Comparison of ENCODE assay signal across 8 cellular contexts in genomic region chr3:47850062-47850802, GRCh38. TPM values are rescaled to one million over a fixed set of nuclear protein-coding genes. Genes with fewer than 3 reads are reported as not detected.
DNase-seq lines count a peak whose midpoint lies in the region; ATAC-seq and TF ChIP-seq lines count a peak whose summit lies in the region.

No MANE protein-coding gene starts in this region.

- H3F3A ChIP-seq in SK-N-SH (replicated peaks; ENCODE audit: insufficient read depth), result peaks cover 28% of the 10 kb centered on the region

- TF ChIP-seq RAD21 in SK-N-SH (IDR thresholded peaks at IDR 0.05; ENCODE audit: low read length), result peak; percentile 30

- 88% methylated on average over 13 of the region's 13 CpGs for WGBS in SK-N-SH (ENCODE audit: low lambda C conversion rate)
- 71 to 80% methylated on average over 13 of the region's 13 CpGs for WGBS in testis, 2 donors

- POLR2A ChIA-PET in activated CD4-positive, alpha-beta T cell treated with anti-CD3 and anti-CD28 coated beads, Interleukin-2, amount 10 ng/mL, durations not matched to agents 7 days and 5 days (lab: Charles Lee), result no interaction called here
- POLR2A ChIA-PET in SK-N-SH (lab: Yijun Ruan, JAX), result interaction anchor here (0.5 kb wide), 1 partner anchor 1136 kb away, joined by 4 read pairs; no protein-coding TSS in a partner anchor

- H3K27ac Mint-ChIP-seq in activated CD4-positive, alpha-beta T cell treated with anti-CD3 and anti-CD28 coated beads, Interleukin-2, amount 10 ng/mL, durations not matched to agents 7 days and 5 days, result peak overlapping the region; percentile 80

- H3K36me3 ChIP-seq in SK-N-SH (replicated peaks in 1 of 2; ENCODE audit: control insufficient read depth in 1 of 2, insufficient read depth in 2 of 2, low read length in 1 of 2) (peaks cover 18 to 84% of the 10 kb centered on the region in 2 experiments), testis (ENCODE audit: low read depth, missing control alignments) (no peaks in the 10 kb centered on the region)

- H3K4me3 ChIP-seq in SK-N-SH (ENCODE audit: low read depth in 2 of 2, low read length in 1 of 2) (no peak overlapping the region), testis (no peak overlapping the region)

- ATAC-seq in foreskin keratinocyte (peak; percentile 46), GM19035 (IDR thresholded peaks at IDR 0.05; ENCODE audit: unreplicated experiment) (no peak), GM21423 (IDR thresholded peaks at IDR 0.05; ENCODE audit: unreplicated experiment) (no peak)

- no peaks in the 10 kb centered on the region for H3K9me3 Mint-ChIP-seq in activated CD4-positive, alpha-beta T cell treated with anti-CD3 and anti-CD28 coated beads, Interleukin-2, amount 10 ng/mL, durations not matched to agents 7 days and 5 days

- TF ChIP-seq EP300 in SK-N-SH (IDR thresholded peaks at IDR 0.05; ENCODE audit: borderline replicate concordance in 1 of 2, low read depth in 1 of 2, low read length in 1 of 2), result no peak

- no peak for TF ChIP-seq POLR2A in testis (IDR thresholded peaks at IDR 0.05)

- H4K20me1 ChIP-seq in SK-N-SH (ENCODE audit: insufficient read depth), result peaks cover 29% of the 10 kb centered on the region; the same call in 1 of the 2 replicates

- no peaks in the 10 kb centered on the region for H3K27me3 Mint-ChIP-seq in activated CD4-positive, alpha-beta T cell treated with anti-CD3 and anti-CD28 coated beads, Interleukin-2, amount 10 ng/mL, durations not matched to agents 7 days and 5 days

- no peaks in the 10 kb centered on the region for H3K27me3 ChIP-seq in SK-N-SH (ENCODE audit: insufficient read depth)
- no peaks in the 10 kb centered on the region for H3K27me3 ChIP-seq in foreskin keratinocyte
- no peaks in the 10 kb centered on the region for H3K27me3 ChIP-seq in testis

- H3K36me3 Mint-ChIP-seq in activated CD4-positive, alpha-beta T cell treated with anti-CD3 and anti-CD28 coated beads, Interleukin-2, amount 10 ng/mL, durations not matched to agents 7 days and 5 days (ENCODE audit: low read depth), result peaks cover 26% of the 10 kb centered on the region

- H3K4me3 Mint-ChIP-seq in activated CD4-positive, alpha-beta T cell treated with anti-CD3 and anti-CD28 coated beads, Interleukin-2, amount 10 ng/mL, durations not matched to agents 7 days and 5 days, result no peak overlapping the region

- H3K9me3 ChIP-seq in SK-N-SH, result no peaks in the 10 kb centered on the region
- no peaks in the 10 kb centered on the region for H3K9me3 ChIP-seq in testis

- no peak for DNase-seq in activated CD4-positive, alpha-beta T cell treated with anti-CD3 and anti-CD28 coated beads, Interleukin-2, amount 10 ng/mL, durations not matched to agents 7 days and 5 days
- DNase-seq in activated CD4-positive, alpha-beta T cell treated with anti-CD3 and anti-CD28 coated beads for 1 hour, result no peak
- DNase-seq in SK-N-SH, result peak; percentile 61
- DNase-seq in foreskin keratinocyte, result no peak
- no peak for DNase-seq in testis
- no peak for DNase-seq in hippocampal formation (lab: John Stamatoyannopoulos, UW)

- H3K9ac ChIP-seq in SK-N-SH, result no peak overlapping the region

- intact Hi-C loops in testis (cut with DNase I; ENCODE audit: low total_unique reads), result loop anchor here (10.0 kb wide), 1 partner anchor 305 kb away; no protein-coding TSS in a partner anchor

- H3K4me2 ChIP-seq in SK-N-SH, result no peak overlapping the region

- no peaks in the 10 kb centered on the region for H3K4me1 Mint-ChIP-seq in activated CD4-positive, alpha-beta T cell treated with anti-CD3 and anti-CD28 coated beads, Interleukin-2, amount 10 ng/mL, durations not matched to agents 7 days and 5 days

- no peaks in the 10 kb centered on the region for H3K79me2 ChIP-seq in SK-N-SH (ENCODE audit: insufficient read depth)

- H3K27ac ChIP-seq in SK-N-SH (ENCODE audit: low read depth in 2 of 2, low read length in 1 of 2) (no peak overlapping the region; a peak in 1 of 4 replicates), foreskin keratinocyte (no peak overlapping the region), testis (no peak overlapping the region)

- TF ChIP-seq CTCF in SK-N-SH (IDR thresholded peaks at IDR 0.05) (peak; percentile 62), foreskin keratinocyte (conservative IDR thresholded peaks at IDR 0.05) (peak; percentile 60), testis (IDR thresholded peaks at IDR 0.05) (peak; percentile 14 to 39 (median 34))

- no peaks in the 10 kb centered on the region for H3K9me2 ChIP-seq in SK-N-SH

- no peaks in the 10 kb centered on the region for H3K4me1 ChIP-seq in SK-N-SH (ENCODE audit: control insufficient read depth in 1 of 2, insufficient read depth in 2 of 2, low read depth in 1 of 2, low read length in 1 of 2)
- H3K4me1 ChIP-seq in foreskin keratinocyte, result no peaks in the 10 kb centered on the region
- H3K4me1 ChIP-seq in testis, result peaks cover 10% of the 10 kb centered on the region

- H2AFZ ChIP-seq in SK-N-SH (ENCODE audit: low read depth), result no peak overlapping the region

- CTCF ChIA-PET in activated CD4-positive, alpha-beta T cell treated with anti-CD3 and anti-CD28 coated beads, Interleukin-2, amount 10 ng/mL, durations not matched to agents 7 days and 5 days (lab: Charles Lee), result interaction anchor here (1.7 kb wide), 1 partner anchor 12 kb away, joined by 3 read pairs; no protein-coding TSS in a partner anchor
- CTCF ChIA-PET in SK-N-SH (lab: Yijun Ruan, JAX), result interaction anchor here (0.6 to 2.7 kb wide), 15 partner anchors 10 to 308 kb away, joined by 3 to 28 read pairs (median 4); no protein-coding TSS in a partner anchor

TF ChIP-seq in SK-N-SH, 30 proteins besides CTCF, POLR2A, EP300 and RAD21:
- peak; percentile 9; the same call in 1 of the 2 replicates for TF ChIP-seq POLR2AphosphoS5 (IDR thresholded peaks at IDR 0.05; ENCODE audit: low read depth, low read length)
- 0 out of 2 replicates have a peak, but pooled peaks have one; percentile 1 for TF ChIP-seq FOSL2 (IDR thresholded peaks at IDR 0.05; ENCODE audit: borderline replicate concordance, low read depth)
- TF ChIP-seq NRF1 (IDR thresholded peaks at IDR 0.05; ENCODE audit: low read depth, low read length), result no peak
- 0 out of 2 replicates have a peak, but pooled peaks have one; percentile 14 for TF ChIP-seq SMC3 (IDR thresholded peaks at IDR 0.05; ENCODE audit: low read depth, low read length)

RNA-seq across cellular contexts. Expression of gene DHX30, which starts 47.3 kb away (rescaled TPM):
- total RNA-seq in activated CD4-positive, alpha-beta T cell treated with anti-CD3 and anti-CD28 coated beads, Interleukin-2, amount 10 ng/mL, durations not matched to agents 7 days and 5 days, result 10 to 100 TPM; 73.2 to 77.8 TPM
- polyA plus RNA-seq in SK-N-SH (2012; rRNA removed), result 86.3 and 90.4 TPM in 2 replicates
- polyA plus RNA-seq in SK-N-SH (2012; cell fraction: cytosol; rRNA removed), result 33.8 and 48.6 TPM in 2 replicates
- 229 and 256 TPM in 2 replicates for polyA plus RNA-seq in SK-N-SH (2012; cell fraction: nucleus; rRNA removed)
- 58.9 and 63.2 TPM in 2 replicates for total RNA-seq in foreskin keratinocyte
- 35.5 and 42.0 TPM in 2 replicates for polyA plus RNA-seq in foreskin keratinocyte
- total RNA-seq in testis, result 100 to 1,000 TPM; 178 to 187 TPM
- 216 TPM for polyA plus RNA-seq in testis (ENCODE audit: insufficient read depth, low read depth, low replicate concordance)
